1 cellular context compared by ENCODE assay signal in the genomic region with DNA sequence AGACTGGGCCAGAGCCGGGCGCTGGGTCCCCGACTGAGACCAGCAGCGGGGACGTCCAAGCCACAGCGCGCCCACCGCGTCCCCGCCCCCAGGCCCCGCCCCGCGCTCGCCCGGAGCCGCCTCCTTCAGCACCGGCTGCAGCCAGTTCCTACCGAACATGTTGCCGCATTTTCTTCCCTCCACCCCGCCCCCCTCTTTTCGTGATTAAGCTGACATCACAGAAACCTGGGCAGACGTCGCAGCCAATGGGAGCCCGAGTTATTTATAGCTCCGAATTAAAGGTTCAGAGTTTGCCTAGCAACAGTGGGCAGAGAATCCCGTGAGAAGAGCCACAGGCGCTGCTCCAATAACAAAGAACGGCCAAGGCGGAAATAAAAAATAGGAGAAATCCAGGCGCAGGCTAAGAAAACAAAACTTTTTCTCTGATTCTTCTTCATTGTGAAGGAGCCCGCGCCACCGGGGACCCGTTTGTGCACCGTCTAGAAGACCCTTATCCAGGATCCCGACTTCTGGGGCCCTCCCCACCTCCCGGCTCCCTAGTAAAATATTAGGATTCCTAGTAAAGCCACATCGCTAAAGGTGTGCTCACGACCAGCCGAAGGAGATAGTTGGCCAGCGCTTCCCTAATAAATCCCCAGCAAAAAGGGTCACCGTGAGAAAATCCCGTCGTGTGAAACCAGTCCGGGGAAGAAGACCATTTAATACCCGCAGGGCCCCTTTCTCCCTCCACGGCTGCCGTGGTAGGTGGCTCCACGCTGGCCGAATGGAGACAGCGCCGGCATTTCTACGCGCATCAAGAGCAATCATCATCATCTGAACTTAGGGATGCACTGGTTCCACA.
TF ChIP-seq lines count a peak whose summit lies in the region.

No MANE protein-coding gene starts in this region.

TF ChIP-seq in HepG2, 621 proteins besides CTCF, POLR2A, EP300 and RAD21 (continued from another document and continues in another):
- TF ChIP-seq, protein P1, sequence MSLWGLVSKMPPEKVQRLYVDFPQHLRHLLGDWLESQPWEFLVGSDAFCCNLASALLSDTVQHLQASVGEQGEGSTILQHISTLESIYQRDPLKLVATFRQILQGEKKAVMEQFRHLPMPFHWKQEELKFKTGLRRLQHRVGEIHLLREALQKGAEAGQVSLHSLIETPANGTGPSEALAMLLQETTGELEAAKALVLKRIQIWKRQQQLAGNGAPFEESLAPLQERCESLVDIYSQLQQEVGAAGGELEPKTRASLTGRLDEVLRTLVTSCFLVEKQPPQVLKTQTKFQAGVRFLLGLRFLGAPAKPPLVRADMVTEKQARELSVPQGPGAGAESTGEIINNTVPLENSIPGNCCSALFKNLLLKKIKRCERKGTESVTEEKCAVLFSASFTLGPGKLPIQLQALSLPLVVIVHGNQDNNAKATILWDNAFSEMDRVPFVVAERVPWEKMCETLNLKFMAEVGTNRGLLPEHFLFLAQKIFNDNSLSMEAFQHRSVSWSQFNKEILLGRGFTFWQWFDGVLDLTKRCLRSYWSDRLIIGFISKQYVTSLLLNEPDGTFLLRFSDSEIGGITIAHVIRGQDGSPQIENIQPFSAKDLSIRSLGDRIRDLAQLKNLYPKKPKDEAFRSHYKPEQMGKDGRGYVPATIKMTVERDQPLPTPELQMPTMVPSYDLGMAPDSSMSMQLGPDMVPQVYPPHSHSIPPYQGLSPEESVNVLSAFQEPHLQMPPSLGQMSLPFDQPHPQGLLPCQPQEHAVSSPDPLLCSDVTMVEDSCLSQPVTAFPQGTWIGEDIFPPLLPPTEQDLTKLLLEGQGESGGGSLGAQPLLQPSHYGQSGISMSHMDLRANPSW (CRISPR knock-in tag; IDR thresholded peaks at IDR 0.05; ENCODE audit: borderline replicate concordance), result no peak
- TF ChIP-seq JARID2 (CRISPR knock-in tag; IDR thresholded peaks at IDR 0.05; ENCODE audit: insufficient replicate concordance) (no peak), RXRA (CRISPR knock-in tag; IDR thresholded peaks at IDR 0.05) (no peak), TMF1 (CRISPR knock-in tag; IDR thresholded peaks at IDR 0.05; ENCODE audit: low read depth) (no peak), ZNF570 (CRISPR knock-in tag; IDR thresholded peaks at IDR 0.05; ENCODE audit: borderline replicate concordance) (no peak), JUNB (CRISPR knock-in tag; IDR thresholded peaks at IDR 0.05; ENCODE audit: borderline replicate concordance) (no peak), MIER3 (CRISPR knock-in tag; IDR thresholded peaks at IDR 0.05; ENCODE audit: borderline replicate concordance) (no peak), NFRKB (IDR thresholded peaks at IDR 0.05) (no peak), HNRNPL (IDR thresholded peaks at IDR 0.05; ENCODE audit: low read depth, low read length) (no peak), ZNF263 (CRISPR knock-in tag; IDR thresholded peaks at IDR 0.05) (no peak), RORA (CRISPR knock-in tag; IDR thresholded peaks at IDR 0.05) (no peak)
- TF ChIP-seq, protein P2, sequence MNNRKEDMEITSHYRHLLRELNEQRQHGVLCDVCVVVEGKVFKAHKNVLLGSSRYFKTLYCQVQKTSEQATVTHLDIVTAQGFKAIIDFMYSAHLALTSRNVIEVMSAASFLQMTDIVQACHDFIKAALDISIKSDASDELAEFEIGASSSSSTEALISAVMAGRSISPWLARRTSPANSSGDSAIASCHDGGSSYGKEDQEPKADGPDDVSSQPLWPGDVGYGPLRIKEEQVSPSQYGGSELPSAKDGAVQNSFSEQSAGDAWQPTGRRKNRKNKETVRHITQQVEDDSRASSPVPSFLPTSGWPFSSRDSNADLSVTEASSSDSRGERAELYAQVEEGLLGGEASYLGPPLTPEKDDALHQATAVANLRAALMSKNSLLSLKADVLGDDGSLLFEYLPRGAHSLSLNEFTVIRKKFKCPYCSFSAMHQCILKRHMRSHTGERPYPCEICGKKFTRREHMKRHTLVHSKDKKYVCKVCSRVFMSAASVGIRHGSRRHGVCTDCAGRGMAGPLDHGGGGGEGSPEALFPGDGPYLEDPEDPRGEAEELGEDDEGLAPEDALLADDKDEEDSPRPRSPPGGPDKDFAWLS (CRISPR knock-in tag; IDR thresholded peaks at IDR 0.05; ENCODE audit: borderline replicate concordance), result no peak
- TF ChIP-seq, protein P3, sequence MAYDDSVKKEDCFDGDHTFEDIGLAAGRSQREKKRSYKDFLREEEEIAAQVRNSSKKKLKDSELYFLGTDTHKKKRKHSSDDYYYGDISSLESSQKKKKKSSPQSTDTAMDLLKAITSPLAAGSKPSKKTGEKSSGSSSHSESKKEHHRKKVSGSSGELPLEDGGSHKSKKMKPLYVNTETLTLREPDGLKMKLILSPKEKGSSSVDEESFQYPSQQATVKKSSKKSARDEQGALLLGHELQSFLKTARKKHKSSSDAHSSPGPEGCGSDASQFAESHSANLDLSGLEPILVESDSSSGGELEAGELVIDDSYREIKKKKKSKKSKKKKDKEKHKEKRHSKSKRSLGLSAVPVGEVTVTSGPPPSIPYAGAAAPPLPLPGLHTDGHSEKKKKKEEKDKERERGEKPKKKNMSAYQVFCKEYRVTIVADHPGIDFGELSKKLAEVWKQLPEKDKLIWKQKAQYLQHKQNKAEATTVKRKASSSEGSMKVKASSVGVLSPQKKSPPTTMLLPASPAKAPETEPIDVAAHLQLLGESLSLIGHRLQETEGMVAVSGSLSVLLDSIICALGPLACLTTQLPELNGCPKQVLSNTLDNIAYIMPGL (CRISPR knock-in tag; IDR thresholded peaks at IDR 0.05; ENCODE audit: borderline replicate concordance in 1 of 2, low read depth in 1 of 2), result no peak
- TF ChIP-seq, protein P4, sequence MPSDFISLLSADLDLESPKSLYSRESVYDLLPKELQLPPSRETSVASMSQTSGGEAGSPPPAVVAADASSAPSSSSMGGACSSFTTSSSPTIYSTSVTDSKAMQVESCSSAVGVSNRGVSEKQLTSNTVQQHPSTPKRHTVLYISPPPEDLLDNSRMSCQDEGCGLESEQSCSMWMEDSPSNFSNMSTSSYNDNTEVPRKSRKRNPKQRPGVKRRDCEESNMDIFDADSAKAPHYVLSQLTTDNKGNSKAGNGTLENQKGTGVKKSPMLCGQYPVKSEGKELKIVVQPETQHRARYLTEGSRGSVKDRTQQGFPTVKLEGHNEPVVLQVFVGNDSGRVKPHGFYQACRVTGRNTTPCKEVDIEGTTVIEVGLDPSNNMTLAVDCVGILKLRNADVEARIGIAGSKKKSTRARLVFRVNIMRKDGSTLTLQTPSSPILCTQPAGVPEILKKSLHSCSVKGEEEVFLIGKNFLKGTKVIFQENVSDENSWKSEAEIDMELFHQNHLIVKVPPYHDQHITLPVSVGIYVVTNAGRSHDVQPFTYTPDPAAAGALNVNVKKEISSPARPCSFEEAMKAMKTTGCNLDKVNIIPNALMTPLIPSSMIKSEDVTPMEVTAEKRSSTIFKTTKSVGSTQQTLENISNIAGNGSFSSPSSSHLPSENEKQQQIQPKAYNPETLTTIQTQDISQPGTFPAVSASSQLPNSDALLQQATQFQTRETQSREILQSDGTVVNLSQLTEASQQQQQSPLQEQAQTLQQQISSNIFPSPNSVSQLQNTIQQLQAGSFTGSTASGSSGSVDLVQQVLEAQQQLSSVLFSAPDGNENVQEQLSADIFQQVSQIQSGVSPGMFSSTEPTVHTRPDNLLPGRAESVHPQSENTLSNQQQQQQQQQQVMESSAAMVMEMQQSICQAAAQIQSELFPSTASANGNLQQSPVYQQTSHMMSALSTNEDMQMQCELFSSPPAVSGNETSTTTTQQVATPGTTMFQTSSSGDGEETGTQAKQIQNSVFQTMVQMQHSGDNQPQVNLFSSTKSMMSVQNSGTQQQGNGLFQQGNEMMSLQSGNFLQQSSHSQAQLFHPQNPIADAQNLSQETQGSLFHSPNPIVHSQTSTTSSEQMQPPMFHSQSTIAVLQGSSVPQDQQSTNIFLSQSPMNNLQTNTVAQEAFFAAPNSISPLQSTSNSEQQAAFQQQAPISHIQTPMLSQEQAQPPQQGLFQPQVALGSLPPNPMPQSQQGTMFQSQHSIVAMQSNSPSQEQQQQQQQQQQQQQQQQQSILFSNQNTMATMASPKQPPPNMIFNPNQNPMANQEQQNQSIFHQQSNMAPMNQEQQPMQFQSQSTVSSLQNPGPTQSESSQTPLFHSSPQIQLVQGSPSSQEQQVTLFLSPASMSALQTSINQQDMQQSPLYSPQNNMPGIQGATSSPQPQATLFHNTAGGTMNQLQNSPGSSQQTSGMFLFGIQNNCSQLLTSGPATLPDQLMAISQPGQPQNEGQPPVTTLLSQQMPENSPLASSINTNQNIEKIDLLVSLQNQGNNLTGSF (CRISPR knock-in tag; IDR thresholded peaks at IDR 0.05), result no peak
- TF ChIP-seq, protein P5, sequence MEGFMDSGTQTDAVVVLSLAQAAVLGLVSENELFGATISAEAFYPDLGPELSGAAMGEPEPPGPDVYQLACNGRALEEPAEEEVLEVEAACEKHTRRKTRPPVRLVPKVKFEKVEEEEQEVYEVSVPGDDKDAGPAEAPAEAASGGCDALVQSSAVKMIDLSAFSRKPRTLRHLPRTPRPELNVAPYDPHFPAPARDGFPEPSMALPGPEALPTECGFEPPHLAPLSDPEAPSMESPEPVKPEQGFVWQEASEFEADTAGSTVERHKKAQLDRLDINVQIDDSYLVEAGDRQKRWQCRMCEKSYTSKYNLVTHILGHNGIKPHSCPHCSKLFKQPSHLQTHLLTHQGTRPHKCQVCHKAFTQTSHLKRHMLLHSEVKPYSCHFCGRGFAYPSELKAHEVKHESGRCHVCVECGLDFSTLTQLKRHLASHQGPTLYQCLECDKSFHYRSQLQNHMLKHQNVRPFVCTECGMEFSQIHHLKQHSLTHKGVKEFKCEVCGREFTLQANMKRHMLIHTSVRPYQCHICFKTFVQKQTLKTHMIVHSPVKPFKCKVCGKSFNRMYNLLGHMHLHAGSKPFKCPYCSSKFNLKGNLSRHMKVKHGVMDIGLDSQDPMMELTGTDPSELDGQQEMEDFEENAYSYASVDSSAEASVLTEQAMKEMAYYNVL (CRISPR knock-in tag; IDR thresholded peaks at IDR 0.05; ENCODE audit: borderline replicate concordance), result no peak
- TF ChIP-seq, protein P6, sequence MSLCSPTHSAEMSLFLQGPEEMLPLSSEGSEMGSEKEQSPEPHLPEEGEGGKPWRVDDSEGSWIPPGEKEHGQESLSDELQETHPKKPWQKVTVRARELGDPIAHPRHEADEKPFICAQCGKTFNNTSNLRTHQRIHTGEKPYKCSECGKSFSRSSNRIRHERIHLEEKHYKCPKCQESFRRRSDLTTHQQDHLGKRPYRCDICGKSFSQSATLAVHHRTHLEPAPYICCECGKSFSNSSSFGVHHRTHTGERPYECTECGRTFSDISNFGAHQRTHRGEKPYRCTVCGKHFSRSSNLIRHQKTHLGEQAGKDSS (CRISPR knock-in tag; IDR thresholded peaks at IDR 0.05; ENCODE audit: borderline replicate concordance, low read depth), result no peak
- TF ChIP-seq, protein P7, sequence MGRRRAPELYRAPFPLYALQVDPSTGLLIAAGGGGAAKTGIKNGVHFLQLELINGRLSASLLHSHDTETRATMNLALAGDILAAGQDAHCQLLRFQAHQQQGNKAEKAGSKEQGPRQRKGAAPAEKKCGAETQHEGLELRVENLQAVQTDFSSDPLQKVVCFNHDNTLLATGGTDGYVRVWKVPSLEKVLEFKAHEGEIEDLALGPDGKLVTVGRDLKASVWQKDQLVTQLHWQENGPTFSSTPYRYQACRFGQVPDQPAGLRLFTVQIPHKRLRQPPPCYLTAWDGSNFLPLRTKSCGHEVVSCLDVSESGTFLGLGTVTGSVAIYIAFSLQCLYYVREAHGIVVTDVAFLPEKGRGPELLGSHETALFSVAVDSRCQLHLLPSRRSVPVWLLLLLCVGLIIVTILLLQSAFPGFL (CRISPR knock-in tag; IDR thresholded peaks at IDR 0.05), result no peak
- TF ChIP-seq, protein P8, sequence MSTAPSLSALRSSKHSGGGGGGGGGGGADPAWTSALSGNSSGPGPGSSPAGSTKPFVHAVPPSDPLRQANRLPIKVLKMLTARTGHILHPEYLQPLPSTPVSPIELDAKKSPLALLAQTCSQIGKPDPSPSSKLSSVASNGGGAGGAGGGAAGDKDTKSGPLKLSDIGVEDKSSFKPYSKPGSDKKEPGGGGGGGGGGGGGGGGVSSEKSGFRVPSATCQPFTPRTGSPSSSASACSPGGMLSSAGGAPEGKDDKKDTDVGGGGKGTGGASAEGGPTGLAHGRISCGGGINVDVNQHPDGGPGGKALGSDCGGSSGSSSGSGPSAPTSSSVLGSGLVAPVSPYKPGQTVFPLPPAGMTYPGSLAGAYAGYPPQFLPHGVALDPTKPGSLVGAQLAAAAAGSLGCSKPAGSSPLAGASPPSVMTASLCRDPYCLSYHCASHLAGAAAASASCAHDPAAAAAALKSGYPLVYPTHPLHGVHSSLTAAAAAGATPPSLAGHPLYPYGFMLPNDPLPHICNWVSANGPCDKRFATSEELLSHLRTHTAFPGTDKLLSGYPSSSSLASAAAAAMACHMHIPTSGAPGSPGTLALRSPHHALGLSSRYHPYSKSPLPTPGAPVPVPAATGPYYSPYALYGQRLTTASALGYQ (CRISPR knock-in tag; IDR thresholded peaks at IDR 0.05), result no peak
- TF ChIP-seq, protein P9, sequence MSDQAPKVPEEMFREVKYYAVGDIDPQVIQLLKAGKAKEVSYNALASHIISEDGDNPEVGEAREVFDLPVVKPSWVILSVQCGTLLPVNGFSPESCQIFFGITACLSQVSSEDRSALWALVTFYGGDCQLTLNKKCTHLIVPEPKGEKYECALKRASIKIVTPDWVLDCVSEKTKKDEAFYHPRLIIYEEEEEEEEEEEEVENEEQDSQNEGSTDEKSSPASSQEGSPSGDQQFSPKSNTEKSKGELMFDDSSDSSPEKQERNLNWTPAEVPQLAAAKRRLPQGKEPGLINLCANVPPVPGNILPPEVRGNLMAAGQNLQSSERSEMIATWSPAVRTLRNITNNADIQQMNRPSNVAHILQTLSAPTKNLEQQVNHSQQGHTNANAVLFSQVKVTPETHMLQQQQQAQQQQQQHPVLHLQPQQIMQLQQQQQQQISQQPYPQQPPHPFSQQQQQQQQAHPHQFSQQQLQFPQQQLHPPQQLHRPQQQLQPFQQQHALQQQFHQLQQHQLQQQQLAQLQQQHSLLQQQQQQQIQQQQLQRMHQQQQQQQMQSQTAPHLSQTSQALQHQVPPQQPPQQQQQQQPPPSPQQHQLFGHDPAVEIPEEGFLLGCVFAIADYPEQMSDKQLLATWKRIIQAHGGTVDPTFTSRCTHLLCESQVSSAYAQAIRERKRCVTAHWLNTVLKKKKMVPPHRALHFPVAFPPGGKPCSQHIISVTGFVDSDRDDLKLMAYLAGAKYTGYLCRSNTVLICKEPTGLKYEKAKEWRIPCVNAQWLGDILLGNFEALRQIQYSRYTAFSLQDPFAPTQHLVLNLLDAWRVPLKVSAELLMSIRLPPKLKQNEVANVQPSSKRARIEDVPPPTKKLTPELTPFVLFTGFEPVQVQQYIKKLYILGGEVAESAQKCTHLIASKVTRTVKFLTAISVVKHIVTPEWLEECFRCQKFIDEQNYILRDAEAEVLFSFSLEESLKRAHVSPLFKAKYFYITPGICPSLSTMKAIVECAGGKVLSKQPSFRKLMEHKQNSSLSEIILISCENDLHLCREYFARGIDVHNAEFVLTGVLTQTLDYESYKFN (CRISPR knock-in tag; conservative IDR thresholded peaks at IDR 0.05), result peak; percentile 47
- TF ChIP-seq, protein P10, sequence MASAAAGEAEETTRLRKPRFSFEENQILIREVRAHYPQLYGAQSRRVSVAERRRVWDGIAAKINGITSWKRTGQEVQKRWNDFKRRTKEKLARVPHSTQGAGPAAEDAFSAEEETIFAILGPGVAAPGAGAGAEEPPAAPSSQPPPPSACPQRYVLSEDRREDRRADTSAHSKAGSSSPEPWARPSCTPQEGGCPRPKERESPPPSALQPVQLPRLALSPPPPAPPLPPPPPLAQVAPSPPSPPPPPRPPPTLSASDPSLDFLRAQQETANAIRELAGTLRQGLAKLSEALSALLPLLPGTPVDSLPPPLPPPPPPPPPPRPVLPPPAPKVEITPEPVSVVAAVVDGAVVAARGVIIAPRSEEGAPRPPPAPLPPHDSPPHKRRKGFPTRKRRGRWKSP (CRISPR knock-in tag; IDR thresholded peaks at IDR 0.05), result no peak
